Comparison of ENCODE assay signal across 20 cellular contexts in the genomic region with DNA sequence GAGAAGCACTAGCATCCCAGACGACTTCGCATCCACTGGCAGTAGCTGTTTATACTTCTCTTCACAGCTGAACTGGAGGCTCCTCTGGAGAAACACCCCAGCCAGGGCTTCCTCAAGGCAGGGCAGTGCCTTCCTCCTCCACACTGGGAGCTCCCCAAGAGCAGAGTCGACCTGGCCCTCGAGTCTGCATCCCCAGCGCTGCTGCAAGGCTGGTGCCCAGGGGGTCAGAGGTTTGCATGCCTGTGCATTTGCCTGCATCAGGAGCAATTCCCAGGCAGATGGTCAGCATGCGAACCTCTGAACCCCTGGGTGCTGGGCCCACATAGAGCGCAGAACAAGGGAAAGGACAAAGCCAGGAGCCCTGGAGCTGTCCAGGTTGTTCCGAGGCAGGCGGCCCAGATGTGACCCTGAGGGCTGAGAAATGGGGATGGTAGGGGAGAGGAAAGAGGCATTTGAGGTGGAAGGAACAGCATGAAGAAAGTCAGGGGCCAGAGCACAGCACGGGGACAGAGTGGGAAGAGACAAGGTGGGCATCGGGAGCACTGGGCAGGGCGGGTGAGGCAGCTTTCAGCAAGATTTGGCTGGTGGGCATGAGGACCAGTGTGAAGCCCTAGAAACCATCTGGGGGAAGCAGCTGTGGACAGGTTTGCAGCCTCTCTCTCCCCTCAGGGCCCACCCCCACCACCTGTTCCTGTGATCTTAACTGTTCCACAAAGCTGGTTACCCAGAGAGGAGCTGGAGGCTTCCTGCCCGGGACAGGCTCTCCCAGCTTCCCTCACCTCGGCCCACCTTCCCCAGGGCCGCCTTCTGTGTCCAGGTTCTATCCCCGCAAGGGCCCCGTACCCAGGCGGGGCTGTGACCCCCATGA. TPM values are rescaled to one million over a fixed set of nuclear protein-coding genes. Genes with fewer than 3 reads are reported as not detected.
"Had no signal": no experiment of that assay in that cellular context is flagged by ENCODE, and none has a peak within 500 bp of the region (broad histone marks: within the 10 kb centered on the region; RNA-seq: fewer than 3 reads in every experiment).

No MANE protein-coding gene starts in this region.

- H3K36me3 ChIP-seq: gastrocnemius medialis, heart right ventricle, tibial artery, vagina had no signal

- H3K4me1 ChIP-seq: tibial artery, vagina had no signal

- H3K4me3 Mint-ChIP-seq: naive thymus-derived CD8-positive, alpha-beta T cell; stimulated activated naive B cell treated with anti-CD40 and anti-IgM and Interleukin-4, amounts not matched to agents 10 μg/mL and 1 μg/mL and 100 μg/mL, for 72 hours had no signal

- H3K27me3 ChIP-seq: gastrocnemius medialis, vagina had no signal

- H3K4me3 ChIP-seq: gastrocnemius medialis, heart right ventricle, mucosa of descending colon, tibial artery, vagina had no signal

- H3K27ac ChIP-seq: gastrocnemius medialis, heart right ventricle, tibial artery, vagina had no signal

- ATAC-seq: gastrocnemius medialis; heart right ventricle; mucosa of descending colon; naive thymus-derived CD8-positive, alpha-beta T cell; stimulated activated naive B cell treated with anti-CD40 and anti-IgM and Interleukin-4, amounts not matched to agents 10 μg/mL and 1 μg/mL and 100 μg/mL, for 72 hours had no signal

- H3K9me3 ChIP-seq: gastrocnemius medialis, heart right ventricle, mucosa of descending colon, tibial artery, vagina had no signal

- DNase-seq: activated CD4-positive, CD25-positive, alpha-beta regulatory T cell treated with anti-CD3 and anti-CD28 coated beads, Interleukin-2, amount 50 U/mL, for 72 hours; activated naive CD4-positive, alpha-beta T cell; activated T-cell treated with anti-CD3 and anti-CD28 coated beads for 4 hours; anterior cingulate cortex; dermis blood vessel endothelial cell; erythroblast; gastrocnemius medialis; heart right ventricle; mucosa of descending colon; naive thymus-derived CD8-positive, alpha-beta T cell; posterior cingulate gyrus; retina; stimulated activated CD4-positive, alpha-beta T cell treated with anti-CD3 and anti-CD28 coated beads, Interleukin-15, amount 100 ng/mL, for 24 hours; stimulated activated CD4-positive, alpha-beta T cell treated with anti-CD3 and anti-CD28 coated beads, Interleukin-4, amount 100 ng/mL, for 1 hour; stimulated activated naive B cell treated with anti-CD40 and anti-IgM and Interleukin-4, amounts not matched to agents 10 μg/mL and 1 μg/mL and 100 μg/mL, for 72 hours; T-helper 9 cell had no signal

- H3K36me3 Mint-ChIP-seq: naive thymus-derived CD8-positive, alpha-beta T cell; stimulated activated naive B cell treated with anti-CD40 and anti-IgM and Interleukin-4, amounts not matched to agents 10 μg/mL and 1 μg/mL and 100 μg/mL, for 72 hours had no signal

- H3K27ac Mint-ChIP-seq: stimulated activated naive B cell treated with anti-CD40 and anti-IgM and Interleukin-4, amounts not matched to agents 10 μg/mL and 1 μg/mL and 100 μg/mL, for 72 hours had no signal

RNA-seq across cellular contexts. Expression of gene S100A8, which starts 6.4 kb away (rescaled TPM):
- total RNA-seq: dermis blood vessel endothelial cell; naive thymus-derived CD8-positive, alpha-beta T cell had no signal

RNA-seq across cellular contexts. Expression of gene S100A7A, which starts 19.0 kb away (rescaled TPM):
- total RNA-seq: cerebellum; dermis blood vessel endothelial cell; gastrocnemius medialis; heart right ventricle; mucosa of descending colon; naive thymus-derived CD8-positive, alpha-beta T cell; skeletal muscle tissue; vagina had no signal

RNA-seq across cellular contexts. Expression of gene S100A12, which starts 21.9 kb away (rescaled TPM):
- total RNA-seq: dermis blood vessel endothelial cell; naive thymus-derived CD8-positive, alpha-beta T cell had no signal

RNA-seq across cellular contexts. Expression of gene PGLYRP4, which starts 48.6 kb away (rescaled TPM):
- total RNA-seq: cerebellum; dermis blood vessel endothelial cell; gastrocnemius medialis; heart right ventricle; mucosa of descending colon; naive thymus-derived CD8-positive, alpha-beta T cell; skeletal muscle tissue had no signal
